ENCODE assay signal across 14 cellular contexts in the genomic region with DNA sequence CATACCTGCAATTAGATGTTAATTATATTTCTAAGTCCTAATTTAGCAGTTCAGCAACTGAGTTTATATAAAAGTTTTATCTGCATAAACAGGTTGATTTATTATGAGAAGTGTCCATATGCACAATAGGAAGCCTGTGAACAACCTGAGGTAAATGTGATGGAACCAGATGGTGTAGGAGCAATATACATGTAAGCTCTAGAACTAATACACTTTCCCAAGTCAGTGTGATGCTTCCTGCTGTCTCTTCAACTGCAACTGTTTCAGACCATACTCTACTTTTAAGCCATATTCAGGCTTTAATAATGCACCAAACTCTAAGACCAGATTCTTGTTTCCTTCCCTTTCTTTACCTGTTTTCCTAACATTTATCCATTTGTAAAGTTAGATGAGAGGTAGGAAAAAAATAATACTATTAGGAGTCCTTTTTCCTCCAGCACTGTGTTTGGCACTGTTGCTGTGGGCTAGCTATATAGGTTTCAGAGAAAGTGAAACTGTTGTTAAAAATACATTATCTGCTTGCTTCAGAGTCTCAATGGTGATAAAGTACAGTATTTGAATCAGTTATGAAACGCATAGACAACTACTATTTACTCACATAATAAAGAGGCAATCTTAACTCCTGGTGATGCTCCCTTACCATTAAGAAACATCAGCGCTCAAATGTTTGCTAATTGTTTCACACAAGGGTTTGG.
"Had no signal": no experiment of that assay in that cellular context is flagged by ENCODE, and none has a peak within 500 bp of the region (broad histone marks: within the 10 kb centered on the region; RNA-seq: fewer than 3 reads in every experiment).

No MANE protein-coding gene starts in this region.

- DNase-seq: activated CD4-positive, alpha-beta T cell treated with anti-CD3 and anti-CD28 coated beads, Interleukin-2, amount 10 ng/mL, durations not matched to agents 7 days and 5 days; activated CD8-positive, alpha-beta T cell treated with anti-CD3 and anti-CD28 coated beads, Interleukin-2, amount 10 ng/mL, durations not matched to agents 7 days and 5 days; activated naive CD4-positive, alpha-beta T cell treated with anti-CD3 and anti-CD28 coated beads, Interleukin-2, amount 50 U/mL, for 16 hours; activated T-cell treated with anti-CD3 and anti-CD28 coated beads, Interleukin-2, amount 50 U/mL, for 4 hours; dorsolateral prefrontal cortex; mesenchymal stem cell; mucosa of descending colon; naive B cell; psoas muscle; right cardiac atrium; stimulated activated CD4-positive, alpha-beta T cell treated with anti-CD3 and anti-CD28 coated beads, Interleukin-2, amount 100 ng/mL, for 24 hours; stimulated activated naive CD8-positive, alpha-beta T cell treated with anti-CD3 and anti-CD28 coated beads, Interleukin-15, Interleukin-2, amounts not matched to agents 100 U/mL and 50 U/mL, for 24 hours had no signal

- H3K36me3 Mint-ChIP-seq: naive B cell, neural progenitor cell had no signal

- ATAC-seq: activated CD4-positive, CD25-positive, alpha-beta regulatory T cell treated with anti-CD3 and anti-CD28 coated beads, Interleukin-2, amount 50 U/mL, for 24 hours; activated CD8-positive, alpha-beta T cell treated with anti-CD3 and anti-CD28 coated beads, Interleukin-2, amount 10 ng/mL, durations not matched to agents 7 days and 5 days; activated T-cell treated with anti-CD3 and anti-CD28 coated beads, Interleukin-2, amount 50 U/mL, for 4 hours; mucosa of descending colon; psoas muscle; right cardiac atrium; stimulated activated naive CD8-positive, alpha-beta T cell treated with anti-CD3 and anti-CD28 coated beads, Interleukin-15, Interleukin-2, amounts not matched to agents 100 U/mL and 50 U/mL, for 24 hours had no signal

- H3K9me3 Mint-ChIP-seq: neural progenitor cell had no signal

- H3K27ac Mint-ChIP-seq: activated CD4-positive, alpha-beta T cell treated with anti-CD3 and anti-CD28 coated beads, Interleukin-2, amount 10 ng/mL, durations not matched to agents 7 days and 5 days; activated CD8-positive, alpha-beta T cell treated with anti-CD3 and anti-CD28 coated beads, Interleukin-2, amount 10 ng/mL, durations not matched to agents 7 days and 5 days; naive B cell; neural progenitor cell had no signal

- H3K4me1 Mint-ChIP-seq: activated CD4-positive, alpha-beta T cell treated with anti-CD3 and anti-CD28 coated beads, Interleukin-2, amount 10 ng/mL, durations not matched to agents 7 days and 5 days; naive B cell; neural progenitor cell had no signal

- H3K4me3 Mint-ChIP-seq: activated CD4-positive, alpha-beta T cell treated with anti-CD3 and anti-CD28 coated beads, Interleukin-2, amount 10 ng/mL, durations not matched to agents 7 days and 5 days; activated CD8-positive, alpha-beta T cell treated with anti-CD3 and anti-CD28 coated beads, Interleukin-2, amount 10 ng/mL, durations not matched to agents 7 days and 5 days; activated T-cell treated with anti-CD3 and anti-CD28 coated beads, Interleukin-2, amount 50 U/mL, for 4 hours; naive B cell; neural progenitor cell had no signal

- H3K27me3 Mint-ChIP-seq: activated CD4-positive, alpha-beta T cell treated with anti-CD3 and anti-CD28 coated beads, Interleukin-2, amount 10 ng/mL, durations not matched to agents 7 days and 5 days; naive B cell had no signal
